In genomic region chr17:50151041-50151936, GRCh38 we compare ENCODE assay signal across 8 cellular contexts. TPM values are rescaled to one million over a fixed set of nuclear protein-coding genes. Genes with fewer than 3 reads are reported as not detected.
DNase-seq lines count a peak whose midpoint lies in the region; ATAC-seq and TF ChIP-seq lines count a peak whose summit lies in the region.

No MANE protein-coding gene starts in this region.

- H3K36me3 ChIP-seq in ectodermal cell (ENCODE audit: control insufficient read depth, insufficient read depth, low read length): no peaks in the 10 kb centered on the region

- CTCF ChIA-PET in activated CD8-positive, alpha-beta T cell treated with anti-CD3 and anti-CD28 coated beads, Interleukin-2, amount 10 ng/mL, durations not matched to agents 7 days and 5 days (lab: Charles Lee): interaction anchor here (0.9 to 9.7 kb wide), 15 partner anchors 10 to 153 kb away, joined by 3 to 118 read pairs (median 5); partner anchors contain the start of genes SAMD14 and SGCA

- peaks cover 23% of the 10 kb centered on the region for H3K36me3 Mint-ChIP-seq in activated CD8-positive, alpha-beta T cell treated with anti-CD3 and anti-CD28 coated beads, Interleukin-2, amount 10 ng/mL, durations not matched to agents 7 days and 5 days (ENCODE audit: low read depth)

- no peaks in the 10 kb centered on the region for H3K27me3 Mint-ChIP-seq in activated CD8-positive, alpha-beta T cell treated with anti-CD3 and anti-CD28 coated beads, Interleukin-2, amount 10 ng/mL, durations not matched to agents 7 days and 5 days (ENCODE audit: low read depth)

- POLR2A ChIA-PET in activated CD8-positive, alpha-beta T cell treated with anti-CD3 and anti-CD28 coated beads, Interleukin-2, amount 10 ng/mL, durations not matched to agents 7 days and 5 days (lab: Charles Lee): interaction anchor here (0.7 to 4.2 kb wide), 7 partner anchors 8 to 715 kb away, joined by 3 to 43 read pairs (median 4); partner anchors contain the start of genes PDK2 and TOB1

- H3K9me3 ChIP-seq in ectodermal cell (ENCODE audit: control insufficient read depth, low read length): no peaks in the 10 kb centered on the region

- H3K4me3 ChIP-seq in AG09309 (ENCODE audit: control insufficient read depth, low read depth, low read length): peak overlapping the region; percentile 60
- H3K4me3 ChIP-seq in ectodermal cell (ENCODE audit: insufficient read depth, low read depth, low read length): peak overlapping the region; percentile 70

- H3K27ac ChIP-seq in ectodermal cell (ENCODE audit: insufficient read depth, low read depth, low read length, poor library complexity, severe bottlenecking): peak overlapping the region; percentile 52

- peak; percentile 72 for TF ChIP-seq CTCF in AG09309 (IDR thresholded peaks at IDR 0.05; ENCODE audit: control insufficient read depth, insufficient read depth, low read depth, low read length, missing control alignments)

- WGBS in ectodermal cell, 2 experiments: 1 to 2% methylated on average over 39 to 40 of the region's 40 CpGs

- H3K27me3 ChIP-seq in ectodermal cell (ENCODE audit: control insufficient read depth, insufficient read depth, low read length, poor library complexity, severe bottlenecking): peaks cover 16% of the 10 kb centered on the region

- H3K4me1 ChIP-seq in ectodermal cell (ENCODE audit: control insufficient read depth, insufficient read depth, low read length): peaks cover 32% of the 10 kb centered on the region

- DNase-seq in AG09309 (ENCODE audit: low read depth) (peak; percentile 55), NCI-H748 (lab: John Stamatoyannopoulos, UW; ENCODE audit: unreplicated experiment) (peak; percentile 89), lung microvascular endothelial cell (ENCODE audit: low read depth in 2 of 2) (peak; percentile 89 to 90)
- DNase-seq in activated CD8-positive, alpha-beta T cell treated with anti-CD3 and anti-CD28 coated beads, Interleukin-2, amount 10 ng/mL, durations not matched to agents 7 days and 5 days: peak; percentile 94
- DNase-seq in stimulated activated CD4-positive, alpha-beta T cell treated with anti-CD3 and anti-CD28 coated beads, TNF-alpha, amount 100 ng/mL, for 1 hour (ENCODE audit: low read depth in 3 of 3, low spot score in 1 of 3): peak; percentile 44 to 71 (median 60)

- peak overlapping the region; percentile 84 for H3K4me3 Mint-ChIP-seq in activated CD8-positive, alpha-beta T cell treated with anti-CD3 and anti-CD28 coated beads, Interleukin-2, amount 10 ng/mL, durations not matched to agents 7 days and 5 days

- H3K27ac Mint-ChIP-seq in activated CD8-positive, alpha-beta T cell treated with anti-CD3 and anti-CD28 coated beads, Interleukin-2, amount 10 ng/mL, durations not matched to agents 7 days and 5 days: peak overlapping the region; percentile 94

- peak; percentile 39 for ATAC-seq in GM18909 (IDR thresholded peaks at IDR 0.05; ENCODE audit: poor library complexity, unreplicated experiment)
- peak; percentile 31 for ATAC-seq in HG03460 (IDR thresholded peaks at IDR 0.05; ENCODE audit: unreplicated experiment)
- peak; percentile 77 for ATAC-seq in activated CD8-positive, alpha-beta T cell treated with anti-CD3 and anti-CD28 coated beads, Interleukin-2, amount 10 ng/mL, durations not matched to agents 7 days and 5 days

- no peaks in the 10 kb centered on the region for H3K9me3 Mint-ChIP-seq in activated CD8-positive, alpha-beta T cell treated with anti-CD3 and anti-CD28 coated beads, Interleukin-2, amount 10 ng/mL, durations not matched to agents 7 days and 5 days (ENCODE audit: insufficient read depth)

- peaks cover 49% of the 10 kb centered on the region for H3K4me1 Mint-ChIP-seq in activated CD8-positive, alpha-beta T cell treated with anti-CD3 and anti-CD28 coated beads, Interleukin-2, amount 10 ng/mL, durations not matched to agents 7 days and 5 days (ENCODE audit: low read depth)

RNA-seq across cellular contexts. Expression of gene PPP1R9B, which starts 0.8 kb away (rescaled TPM):
- total RNA-seq in activated CD8-positive, alpha-beta T cell treated with anti-CD3 and anti-CD28 coated beads, Interleukin-2, amount 10 ng/mL, durations not matched to agents 7 days and 5 days: 100 to 1,000 TPM; 113 to 115 TPM
- polyA plus RNA-seq in ectodermal cell (2013, experiment 1 of 4): 30.9 TPM
- polyA plus RNA-seq in ectodermal cell (2013, experiment 2 of 4): 25.8 TPM
- 22.3 TPM for polyA plus RNA-seq in ectodermal cell (2013, experiment 3 of 4)
- 24.5 TPM for polyA plus RNA-seq in ectodermal cell (2013, experiment 4 of 4)
- 16.1 and 25.8 TPM in 2 replicates for total RNA-seq in lung microvascular endothelial cell

RNA-seq across cellular contexts. Expression of gene SGCA, which starts 14.5 kb away (rescaled TPM):
- not detected for total RNA-seq in activated CD8-positive, alpha-beta T cell treated with anti-CD3 and anti-CD28 coated beads, Interleukin-2, amount 10 ng/mL, durations not matched to agents 7 days and 5 days
- polyA plus RNA-seq in ectodermal cell (2013, experiment 1 of 4): not detected
- 1.8 TPM for polyA plus RNA-seq in ectodermal cell (2013, experiment 2 of 4)
- 0.96 TPM for polyA plus RNA-seq in ectodermal cell (2013, experiment 3 of 4)
- polyA plus RNA-seq in ectodermal cell (2013, experiment 4 of 4): 1.3 TPM
- total RNA-seq in lung microvascular endothelial cell: not detected in 2 replicates

RNA-seq across cellular contexts. Expression of gene SAMD14, which starts 21.3 kb away (rescaled TPM):
- total RNA-seq in activated CD8-positive, alpha-beta T cell treated with anti-CD3 and anti-CD28 coated beads, Interleukin-2, amount 10 ng/mL, durations not matched to agents 7 days and 5 days: under 1 TPM; 0.50 to 0.55 TPM
- polyA plus RNA-seq in ectodermal cell (2013, experiment 1 of 4): 36.4 TPM
- 38.5 TPM for polyA plus RNA-seq in ectodermal cell (2013, experiment 2 of 4)
- 27.5 TPM for polyA plus RNA-seq in ectodermal cell (2013, experiment 3 of 4)
- polyA plus RNA-seq in ectodermal cell (2013, experiment 4 of 4): 26.8 TPM
- 3.2 and 3.5 TPM in 2 replicates for total RNA-seq in lung microvascular endothelial cell

RNA-seq across cellular contexts. Expression of gene COL1A1, which starts 50.1 kb away (rescaled TPM):
- total RNA-seq in activated CD8-positive, alpha-beta T cell treated with anti-CD3 and anti-CD28 coated beads, Interleukin-2, amount 10 ng/mL, durations not matched to agents 7 days and 5 days: under 1 TPM; 0.18 to 0.26 TPM
- 46.3 TPM for polyA plus RNA-seq in ectodermal cell (2013, experiment 1 of 4)
- 42.2 TPM for polyA plus RNA-seq in ectodermal cell (2013, experiment 2 of 4)
- 41.0 TPM for polyA plus RNA-seq in ectodermal cell (2013, experiment 3 of 4)
- polyA plus RNA-seq in ectodermal cell (2013, experiment 4 of 4): 45.8 TPM
- total RNA-seq in lung microvascular endothelial cell: 7.2 and 12.5 TPM in 2 replicates

RNA-seq across cellular contexts. Expression of gene PDK2, which starts 56.1 kb away (rescaled TPM):
- 10 to 100 TPM; 18.1 to 21.2 TPM for total RNA-seq in activated CD8-positive, alpha-beta T cell treated with anti-CD3 and anti-CD28 coated beads, Interleukin-2, amount 10 ng/mL, durations not matched to agents 7 days and 5 days
- polyA plus RNA-seq in ectodermal cell (2013, experiment 1 of 4): 43.7 TPM
- 41.2 TPM for polyA plus RNA-seq in ectodermal cell (2013, experiment 2 of 4)
- polyA plus RNA-seq in ectodermal cell (2013, experiment 3 of 4): 26.7 TPM
- 31.7 TPM for polyA plus RNA-seq in ectodermal cell (2013, experiment 4 of 4)
- total RNA-seq in lung microvascular endothelial cell: 11.6 and 13.3 TPM in 2 replicates

Comparison
In these comparisons a context has a peak if more than half of its experiments do, and no peak if none do; other contexts are left out.
1. Peak in every context shown above with its lines: DNase-seq, ATAC-seq, H3K4me3 ChIP-seq and H3K27ac ChIP-seq.